8 cellular contexts compared by ENCODE assay signal in the genomic region with DNA sequence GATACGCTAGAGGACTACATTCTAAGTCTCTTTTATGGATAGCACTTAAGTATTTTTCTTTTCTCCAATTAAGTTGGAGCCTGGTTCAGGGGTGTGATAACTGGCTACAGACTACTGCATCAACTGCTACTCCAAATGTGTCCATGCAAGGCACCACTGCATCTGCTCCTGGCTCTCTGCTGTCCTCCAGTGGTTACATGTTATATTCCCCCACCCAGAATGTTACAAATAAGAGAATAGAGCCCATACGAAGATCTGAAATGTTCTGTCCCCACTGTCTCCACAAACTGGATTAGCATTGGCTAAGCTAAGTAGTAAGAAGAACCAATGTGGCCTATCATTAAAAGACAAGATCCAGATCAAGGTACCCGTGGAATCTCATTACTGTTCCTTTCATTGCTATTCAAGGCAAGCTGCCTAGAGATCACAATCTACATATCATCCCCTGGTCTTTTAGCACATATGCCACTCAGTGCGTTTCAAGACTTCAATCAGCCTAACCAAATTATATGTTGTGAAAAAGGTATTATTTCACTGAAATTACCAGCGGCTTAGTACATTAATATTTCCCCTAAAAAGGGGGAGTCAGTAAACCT.
DNase-seq lines count a peak whose midpoint lies in the region; ATAC-seq and TF ChIP-seq lines count a peak whose summit lies in the region.

No MANE protein-coding gene starts in this region.

- no peak overlapping the region for H3K4me3 Mint-ChIP-seq in CD14-positive monocyte
- no peak overlapping the region for H3K4me3 Mint-ChIP-seq in T-helper 2 cell treated with Interferon-gamma antibody and Interleukin-4, amounts not matched to agents 5 μg/mL and 100 μg/mL, for 36 hours

- H3K36me3 Mint-ChIP-seq in CD14-positive monocyte = no peaks in the 10 kb centered on the region
- H3K36me3 Mint-ChIP-seq in T-helper 2 cell treated with Interferon-gamma antibody and Interleukin-4, amounts not matched to agents 5 μg/mL and 100 μg/mL, for 36 hours (ENCODE audit: low read depth) = no peaks in the 10 kb centered on the region

- no peaks in the 10 kb centered on the region for H3K36me3 ChIP-seq in KMS-11 (ENCODE audit: insufficient read depth)
- no peaks in the 10 kb centered on the region for H3K36me3 ChIP-seq in rectal smooth muscle tissue (ENCODE audit: control insufficient read depth, insufficient read depth, low read length)

- H2AFZ ChIP-seq in KMS-11 (ENCODE audit: low read depth) = no peak overlapping the region

- no peaks in the 10 kb centered on the region for H3K79me2 ChIP-seq in KMS-11 (ENCODE audit: insufficient read depth, low read depth)

- no peak overlapping the region for H3K4me2 ChIP-seq in KMS-11

- intact Hi-C loops in CD14-positive monocyte (cut with micrococcal nuclease) = loop anchor here in 1 of 2 donors (5.0 kb wide), 1 partner anchor 848 kb away; no protein-coding TSS in a partner anchor
- intact Hi-C loops in posterior vena cava (cut with DNase I) = no loop called here

- no peaks in the 10 kb centered on the region for H3K9me3 Mint-ChIP-seq in CD14-positive monocyte
- no peaks in the 10 kb centered on the region for H3K9me3 Mint-ChIP-seq in T-helper 2 cell treated with Interferon-gamma antibody and Interleukin-4, amounts not matched to agents 5 μg/mL and 100 μg/mL, for 36 hours

- H3K27ac Mint-ChIP-seq in CD14-positive monocyte = no peak overlapping the region
- H3K27ac Mint-ChIP-seq in T-helper 2 cell treated with Interferon-gamma antibody and Interleukin-4, amounts not matched to agents 5 μg/mL and 100 μg/mL, for 36 hours = no peak overlapping the region

- H3K27ac ChIP-seq in KMS-11 (no peak overlapping the region), rectal smooth muscle tissue (ENCODE audit: low read depth, low read length) (peak overlapping the region; percentile 7)

- peak; percentile 85 for TF ChIP-seq CTCF in CD14-positive monocyte (IDR thresholded peaks at IDR 0.05)
- TF ChIP-seq CTCF in KMS-11 (conservative IDR thresholded peaks at IDR 0.05; ENCODE audit: low read depth, low read length) = peak; percentile 85
- peak; percentile 88 for TF ChIP-seq CTCF in fibroblast of the aortic adventitia (IDR thresholded peaks at IDR 0.05; ENCODE audit: insufficient read depth, low read length)

- in situ Hi-C loops in SK-MEL-5 (cut with HindIII; ENCODE audit: low pct_unique_long_range_greater_than_20kb, low sequenced_read_pairs) = no loop called here

- ATAC-seq in GM18867 (IDR thresholded peaks at IDR 0.05; ENCODE audit: unreplicated experiment) = peak; percentile 68

- H3K9ac ChIP-seq in KMS-11 (no peak overlapping the region), rectal smooth muscle tissue (ENCODE audit: low read length) (no peak overlapping the region)

- peaks cover 21% of the 10 kb centered on the region for H3K4me1 Mint-ChIP-seq in CD14-positive monocyte
- no peaks in the 10 kb centered on the region for H3K4me1 Mint-ChIP-seq in T-helper 2 cell treated with Interferon-gamma antibody and Interleukin-4, amounts not matched to agents 5 μg/mL and 100 μg/mL, for 36 hours (ENCODE audit: low read depth)

- H3K4me3 ChIP-seq in KMS-11 (IDR thresholded peaks at IDR 0.05; ENCODE audit: insufficient read depth, low read depth, low read length) = no peak overlapping the region
- no peak overlapping the region for H3K4me3 ChIP-seq in fibroblast of the aortic adventitia (ENCODE audit: low read depth, low read length)
- no peak overlapping the region for H3K4me3 ChIP-seq in rectal smooth muscle tissue (ENCODE audit: low read length)

- H4K20me1 ChIP-seq in KMS-11 (ENCODE audit: insufficient read depth) = no peaks in the 10 kb centered on the region

- DNase-seq in CD14-positive monocyte (ENCODE audit: low spot score) = no peak
- DNase-seq in SK-MEL-5 (ENCODE audit: low read depth, low spot score) = peak; percentile 88
- DNase-seq in fibroblast of the aortic adventitia (ENCODE audit: low read depth) = peak; percentile 63
- no peak for DNase-seq in posterior vena cava (ENCODE audit: low spot score)
- DNase-seq in T-helper 2 cell treated with Interferon-gamma antibody and Interleukin-4, amounts not matched to agents 5 μg/mL and 100 μg/mL, for 36 hours (ENCODE audit: low spot score) = no peak

- H3K4me1 ChIP-seq in KMS-11 (ENCODE audit: low read depth, poor library complexity, severe bottlenecking) (no peaks in the 10 kb centered on the region), rectal smooth muscle tissue (ENCODE audit: control insufficient read depth, insufficient read depth, low read length) (peaks cover 7% of the 10 kb centered on the region)

- peaks cover 0 to 3% (median 0%) of the 10 kb centered on the region in 3 donors for H3K27me3 Mint-ChIP-seq in CD14-positive monocyte (ENCODE audit: low read depth in 3 of 3)
- H3K27me3 Mint-ChIP-seq in T-helper 2 cell treated with Interferon-gamma antibody and Interleukin-4, amounts not matched to agents 5 μg/mL and 100 μg/mL, for 36 hours (ENCODE audit: low read depth) = no peaks in the 10 kb centered on the region

- H3K27me3 ChIP-seq in KMS-11 (ENCODE audit: insufficient read depth, low read depth) (no peaks in the 10 kb centered on the region), rectal smooth muscle tissue (ENCODE audit: control insufficient read depth, insufficient read depth, low read length) (no peaks in the 10 kb centered on the region)

Comparison
In these comparisons a context has a peak if more than half of its experiments do, and no peak if none do; other contexts are left out.
1. DNase-seq: peak in SK-MEL-5 (single experiment) and fibroblast of the aortic adventitia (single experiment); none in CD14-positive monocyte (single experiment), posterior vena cava (single experiment) and T-helper 2 cell treated with Interferon-gamma antibody and Interleukin-4, amounts not matched to agents 5 μg/mL and 100 μg/mL, for 36 hours (single experiment).
2. Peak in every context shown above with its lines, with median percentiles within 50 percentile points of each other: CTCF ChIP-seq.